In genomic region chr4:4289055-4289454, GRCh38 we compare ENCODE assay signal across 8 cellular contexts. TPM values are rescaled to one million over a fixed set of nuclear protein-coding genes. Genes with fewer than 3 reads are reported as not detected.
DNase-seq lines count a peak whose midpoint lies in the region; FAIRE-seq and TF ChIP-seq lines count a peak whose summit lies in the region.

No MANE protein-coding gene starts in this region.

- H3K4me1 ChIP-seq in SJSA1 (replicated peaks) = peaks cover 29% of the 10 kb centered on the region
- peaks cover 15% of the 10 kb centered on the region for H3K4me1 ChIP-seq in rectal smooth muscle tissue (ENCODE audit: control insufficient read depth, insufficient read depth, low read length)

- no peak for TF ChIP-seq POLR2A in GM12891 (IDR thresholded peaks at IDR 0.05; ENCODE audit: low read depth, low read length)

- H3K36me3 ChIP-seq in SJSA1 = peaks cover 55% of the 10 kb centered on the region
- H3K36me3 ChIP-seq in rectal smooth muscle tissue (ENCODE audit: control insufficient read depth, insufficient read depth, low read length) = no peaks in the 10 kb centered on the region

- peak overlapping the region; percentile 11 for H3K27ac ChIP-seq in SJSA1
- no peak overlapping the region for H3K27ac ChIP-seq in rectal smooth muscle tissue (ENCODE audit: low read depth, low read length)

- no peaks in the 10 kb centered on the region; the same call in 1 of the 2 replicates for H3K9me3 ChIP-seq in SJSA1 (replicated peaks)

- no peak for FAIRE-seq in GM12891 (lab: Jason Lieb, UNC)

- peak overlapping the region; percentile 42 for H3K9ac ChIP-seq in rectal smooth muscle tissue (ENCODE audit: low read length)

- DNase-seq in SJSA1 (ENCODE audit: low read depth in 1 of 2, low spot score in 2 of 2) (no peak), fibroblast of mammary gland (ENCODE audit: low read depth) (no peak), GM12891 (ENCODE audit: insufficient read length, low spot score) (no peak), AG20443 (ENCODE audit: low spot score) (no peak), NCI-H1105 treated with DMSO at 0.1 percent for 48 hours (lab: John Stamatoyannopoulos, UW) (no peak), Kasumi-1 (lab: John Stamatoyannopoulos, UW) (no peak)

- H3K27me3 ChIP-seq in SJSA1 (replicated peaks) (no peaks in the 10 kb centered on the region), rectal smooth muscle tissue (ENCODE audit: control insufficient read depth, insufficient read depth, low read length) (no peaks in the 10 kb centered on the region)

- TF ChIP-seq CTCF in GM12875 (IDR thresholded peaks at IDR 0.05; ENCODE audit: borderline replicate concordance, insufficient read depth, low read depth, low read length) = no peak
- no peak for TF ChIP-seq CTCF in fibroblast of mammary gland (conservative IDR thresholded peaks at IDR 0.05; ENCODE audit: control insufficient read depth, insufficient read depth, low read depth, low read length)

- H3K4me3 ChIP-seq in GM12875 (ENCODE audit: low read depth, low read length) = peak overlapping the region; percentile 84
- H3K4me3 ChIP-seq in SJSA1 = peak overlapping the region; percentile 68
- H3K4me3 ChIP-seq in fibroblast of mammary gland (ENCODE audit: control insufficient read depth, low read depth, low read length) = peak overlapping the region; percentile 94
- peak overlapping the region; percentile 86 for H3K4me3 ChIP-seq in rectal smooth muscle tissue (ENCODE audit: low read length)

TF ChIP-seq in GM12891, 5 proteins besides CTCF, POLR2A, EP300 and RAD21:
- TF ChIP-seq PAX5 (IDR thresholded peaks at IDR 0.05; ENCODE audit: insufficient read depth, low read length, severe bottlenecking) (no peak), TAF1 (IDR thresholded peaks at IDR 0.05; ENCODE audit: low read depth, low read length) (no peak), POU2F2 (IDR thresholded peaks at IDR 0.05; ENCODE audit: low read depth, low read length) (no peak), SPI1 (IDR thresholded peaks at IDR 0.05; ENCODE audit: low read depth, low read length) (no peak), POLR2AphosphoS5 (IDR thresholded peaks at IDR 0.05; ENCODE audit: low read depth, low read length) (no peak)

RNA-seq across cellular contexts. Expression of gene LYAR, which starts 0.9 kb away (rescaled TPM):
- 47.1 and 56.2 TPM in 2 replicates for total RNA-seq in SJSA1 (2014; rRNA removed; shearing (Covaris generic))
- polyA plus RNA-seq in GM12891 (2012; ENCODE audit: low read depth, missing spikeins) = 30.7 TPM

RNA-seq across cellular contexts. Expression of gene ZBTB49, which starts 1.0 kb away (rescaled TPM):
- 4.7 and 16.8 TPM in 2 replicates for total RNA-seq in SJSA1 (2014; rRNA removed; shearing (Covaris generic))
- 1.9 TPM for polyA plus RNA-seq in GM12891 (2012; ENCODE audit: low read depth, missing spikeins)

RNA-seq across cellular contexts. Expression of gene TMEM128, which starts 41.0 kb away (rescaled TPM):
- 50.8 and 60.2 TPM in 2 replicates for total RNA-seq in SJSA1 (2014; rRNA removed; shearing (Covaris generic))
- polyA plus RNA-seq in GM12891 (2012; ENCODE audit: low read depth, missing spikeins) = 18.2 TPM
